In the genomic region with DNA sequence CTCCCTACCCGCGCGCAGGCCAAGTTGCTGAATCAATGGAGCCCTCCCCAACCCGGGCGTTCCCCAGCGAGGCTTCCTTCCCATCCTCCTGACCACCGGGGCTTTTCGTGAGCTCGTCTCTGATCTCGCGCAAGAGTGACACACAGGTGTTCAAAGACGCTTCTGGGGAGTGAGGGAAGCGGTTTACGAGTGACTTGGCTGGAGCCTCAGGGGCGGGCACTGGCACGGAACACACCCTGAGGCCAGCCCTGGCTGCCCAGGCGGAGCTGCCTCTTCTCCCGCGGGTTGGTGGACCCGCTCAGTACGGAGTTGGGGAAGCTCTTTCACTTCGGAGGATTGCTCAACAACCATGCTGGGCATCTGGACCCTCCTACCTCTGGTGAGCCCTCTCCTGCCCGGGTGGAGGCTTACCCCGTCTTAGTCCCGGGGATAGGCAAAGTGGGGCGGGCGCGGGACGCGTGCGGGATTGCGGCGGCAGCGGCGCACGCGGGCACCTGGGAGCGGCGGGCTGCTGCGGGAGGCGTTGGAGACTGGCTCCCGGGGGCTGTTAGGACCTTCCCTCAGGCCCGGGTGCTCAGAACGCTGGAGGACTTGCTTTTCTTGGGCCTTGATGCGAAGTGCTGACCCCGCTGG, we compare ENCODE assay signal across 8 cellular contexts. TPM values are rescaled to one million over a fixed set of nuclear protein-coding genes. Genes with fewer than 3 reads are reported as not detected.
A peak's percentile ranks its signal among the peaks of the same experiment; 100 is the strongest.
DNase-seq lines count a peak whose midpoint lies in the region; ATAC-seq and TF ChIP-seq lines count a peak whose summit lies in the region.

A gene (plus strand): TSS at position 271 of the 633 bp plus-strand sequence. CDS start 79 bp downstream, at position 350.

- ATAC-seq in GM18505 (IDR thresholded peaks at IDR 0.05; ENCODE audit: unreplicated experiment) (peak; percentile 74), HG02763 (IDR thresholded peaks at IDR 0.05; ENCODE audit: unreplicated experiment) (peak; percentile 70)

- peak within 1 kb of the TSS; percentile 74 for H3K4me3 Mint-ChIP-seq in endodermal cell

- peak; percentile 81 for TF ChIP-seq POLR2A in GM18505 (IDR thresholded peaks at IDR 0.05; ENCODE audit: borderline replicate concordance, extremely low read depth, insufficient read depth, insufficient read length)

- H3K9me3 Mint-ChIP-seq in endodermal cell, result no peaks in the 10 kb centered on the region

- H3K4me1 Mint-ChIP-seq in endodermal cell, result peaks cover under 1% of the 10 kb centered on the region

- no peak for TF ChIP-seq CTCF in endodermal cell (conservative IDR thresholded peaks at IDR 0.05)

- H3K27me3 ChIP-seq in endodermal cell (ENCODE audit: control insufficient read depth, insufficient read depth, low read length, poor library complexity, severe bottlenecking) (peaks cover 57% of the 10 kb centered on the region), mononuclear cell (ENCODE audit: insufficient read depth, low read length) (no peaks in the 10 kb centered on the region)

- H3K27ac ChIP-seq in endodermal cell (ENCODE audit: low read depth, low read length), result peak within 1 kb of the TSS; percentile 34

- peaks cover 48% of the 10 kb centered on the region for H3K27me3 Mint-ChIP-seq in endodermal cell (ENCODE audit: insufficient read depth)

- no peaks in the 10 kb centered on the region for H3K36me3 Mint-ChIP-seq in endodermal cell (ENCODE audit: low read depth)

- peak; percentile 50 for DNase-seq in NCI-H69 (lab: John Stamatoyannopoulos, UW)
- DNase-seq in activated CD8-positive, alpha-beta memory T cell treated with anti-CD3 and anti-CD28 coated beads for 48 hours (ENCODE audit: low read depth in 2 of 3, low spot score in 2 of 3), result peak; percentile 48 to 63 (median 60)
- DNase-seq in endodermal cell, result peak; percentile 84
- peak; percentile 42 to 52 for DNase-seq in stimulated activated CD8-positive, alpha-beta memory T cell treated with anti-CD3 and anti-CD28 coated beads, Interleukin-4, amount 100 ng/mL, for 1 hour (ENCODE audit: low read depth in 2 of 2, low spot score in 1 of 2)
- no peak for DNase-seq in NCI-H1105 treated with DMSO at 0.1 percent for 48 hours (lab: John Stamatoyannopoulos, UW)

- H3K36me3 ChIP-seq in endodermal cell (ENCODE audit: control insufficient read depth, insufficient read depth, low read length), result no peaks in the 10 kb centered on the region

- H3K4me1 ChIP-seq in endodermal cell (ENCODE audit: control insufficient read depth, insufficient read depth, low read length), result no peaks in the 10 kb centered on the region
- peaks cover 61% of the 10 kb centered on the region for H3K4me1 ChIP-seq in mononuclear cell (ENCODE audit: insufficient read depth, low read length)

- H3K9me3 ChIP-seq in endodermal cell (ENCODE audit: control insufficient read depth, low read length) (no peaks in the 10 kb centered on the region), mononuclear cell (ENCODE audit: low read depth, low read length) (no peaks in the 10 kb centered on the region)

- no peak within 1 kb of the TSS for H3K27ac Mint-ChIP-seq in endodermal cell

- peak within 1 kb of the TSS; percentile 21 for H3K9ac ChIP-seq in endodermal cell (ENCODE audit: extremely low read depth, low read length, poor library complexity, severe bottlenecking)

- H3K4me3 ChIP-seq in endodermal cell (ENCODE audit: low read length) (peak within 1 kb of the TSS; percentile 90), mononuclear cell (ENCODE audit: low read length) (peak within 1 kb of the TSS; percentile 84)

- 0 to 1% methylated on average over 10 to 46 of the region's 46 CpGs for WGBS in endodermal cell (ENCODE audit: insufficient coverage in 1 of 2, insufficient read length in 1 of 2), 2 experiments

RNA-seq across cellular contexts. Expression of the gene that starts here (rescaled TPM):
- total RNA-seq in endodermal cell, result under 1 TPM in 1 of 2 donors, not detected in 1; 0.95 TPM
- 6.3 TPM for polyA plus RNA-seq in endodermal cell (2013, experiment 1 of 2)
- 6.9 TPM for polyA plus RNA-seq in endodermal cell (2013, experiment 2 of 2)
- 53.3 TPM for total RNA-seq in mononuclear cell

Comparison
In these comparisons a context has a peak if more than half of its experiments do, and no peak if none do; other contexts are left out.
1. RNA of the gene that starts here (total RNA-seq): 53.3 TPM in mononuclear cell (single experiment); 0.95 TPM in endodermal cell; every median in the first group is over 10 times any median in the second.